In the genomic region with DNA sequence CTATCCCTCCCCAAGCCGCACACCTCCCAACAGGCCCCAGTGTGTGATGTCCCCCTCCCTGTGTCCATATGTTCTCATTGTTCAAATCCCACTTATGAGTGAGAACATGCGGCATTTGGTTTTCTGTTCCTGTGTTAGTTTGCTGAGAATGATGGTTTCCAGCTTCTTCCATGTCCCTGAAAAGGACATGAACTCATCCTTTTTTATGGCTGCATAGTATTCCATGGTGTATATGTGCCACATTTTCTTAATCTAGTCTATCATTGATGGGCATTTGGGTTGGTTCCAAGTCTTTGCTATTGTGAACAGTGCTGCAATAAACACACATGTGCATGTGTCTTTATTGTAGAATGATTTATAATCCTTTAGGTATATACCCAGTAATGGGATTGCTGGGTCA, we compare ENCODE assay signal across 4 cellular contexts. TPM values are rescaled to one million over a fixed set of nuclear protein-coding genes. Genes with fewer than 3 reads are reported as not detected.
"Had no signal": no experiment of that assay in that cellular context is flagged by ENCODE, and none has a peak within 500 bp of the region (broad histone marks: within the 10 kb centered on the region; RNA-seq: fewer than 3 reads in every experiment).

No MANE protein-coding gene starts in this region.

RNA-seq across cellular contexts. Expression of a gene that starts 12.2 kb away (rescaled TPM):
- total RNA-seq: HepG2, HT1080, IMR-90 had no signal
- polyA plus RNA-seq: HepG2, IgD-negative memory B cell, IMR-90 had no signal
